Comparison of ENCODE assay signal across 18 cellular contexts in genomic region chr11:46026616-46027293, GRCh38.
DNase-seq lines count a peak whose midpoint lies in the region; ATAC-seq, FAIRE-seq and TF ChIP-seq lines count a peak whose summit lies in the region.
"Had no signal": no experiment of that assay in that cellular context is flagged by ENCODE, and none has a peak within 500 bp of the region (broad histone marks: within the 10 kb centered on the region; RNA-seq: fewer than 3 reads in every experiment).

No MANE protein-coding gene starts in this region.

- no peak for FAIRE-seq in small intestine (lab: Jason Lieb, UNC)
- FAIRE-seq: GM18507, H54 had no signal

- no peaks in the 10 kb centered on the region for H3K9me3 Mint-ChIP-seq in HFFc6
- H3K9me3 Mint-ChIP-seq: naive B cell, type B pancreatic cell had no signal

- no peaks in the 10 kb centered on the region for H3K36me3 ChIP-seq in small intestine (ENCODE audit: control insufficient read depth in 2 of 2, insufficient read depth in 2 of 2, low read length in 2 of 2)

- peak; percentile 30 for DNase-seq in ACHN
- peak; percentile 62 for DNase-seq in HFFc6
- peak; percentile 33 for DNase-seq in cerebellum (ENCODE audit: low spot score)
- DNase-seq in kidney tubule cell (ENCODE audit: low spot score), result peak; percentile 30
- DNase-seq in small intestine, result no peak
- DNase-seq in NCI-H1092 treated with DMSO at 0.1 percent for 48 hours (lab: John Stamatoyannopoulos, UW), result no peak
- DNase-seq: activated CD8-positive, alpha-beta memory T cell treated with anti-CD3 and anti-CD28 coated beads, Interleukin-2, amount 10 ng/mL, durations not matched to agents 7 days and 5 days; heart left ventricle; left cardiac atrium; naive B cell; NCI-H187 treated with DMSO at 0.1 percent for 48 hours; NCI-H526 had no signal

- H3K27ac Mint-ChIP-seq in HFFc6, result peak overlapping the region; percentile 95
- H3K27ac Mint-ChIP-seq: activated CD8-positive, alpha-beta memory T cell treated with anti-CD3 and anti-CD28 coated beads, Interleukin-2, amount 10 ng/mL, durations not matched to agents 7 days and 5 days; naive B cell; type B pancreatic cell had no signal

- 80 to 87% (median 84%) methylated on average over 10 of the region's 10 CpGs for WGBS in small intestine, 3 donors

- no peak for TF ChIP-seq CTCF in HFFc6 (IDR thresholded peaks at IDR 0.05)

- peak overlapping the region; percentile 76 for H3K4me3 Mint-ChIP-seq in HFFc6
- H3K4me3 Mint-ChIP-seq: activated CD8-positive, alpha-beta memory T cell treated with anti-CD3 and anti-CD28 coated beads, Interleukin-2, amount 10 ng/mL, durations not matched to agents 7 days and 5 days; naive B cell; type B pancreatic cell had no signal

- H3K27me3 ChIP-seq in small intestine (ENCODE audit: control insufficient read depth in 2 of 2, insufficient read depth in 2 of 2, low read length in 2 of 2), result no peaks in the 10 kb centered on the region
- H3K27me3 ChIP-seq: heart left ventricle had no signal

- peaks cover 31% of the 10 kb centered on the region for H3K4me1 Mint-ChIP-seq in HFFc6 (ENCODE audit: low read depth)
- H3K4me1 Mint-ChIP-seq: activated CD8-positive, alpha-beta memory T cell treated with anti-CD3 and anti-CD28 coated beads, Interleukin-2, amount 10 ng/mL, durations not matched to agents 7 days and 5 days had no signal

- H3K36me3 Mint-ChIP-seq in HFFc6 (ENCODE audit: low read depth), result 0 out of 2 replicates have a peak, but pooled peaks cover 2% of the 10 kb centered on the region
- H3K36me3 Mint-ChIP-seq: activated CD8-positive, alpha-beta memory T cell treated with anti-CD3 and anti-CD28 coated beads, Interleukin-2, amount 10 ng/mL, durations not matched to agents 7 days and 5 days; naive B cell had no signal

- ATAC-seq in HG03159 (IDR thresholded peaks at IDR 0.05; ENCODE audit: unreplicated experiment) (no peak), HG03280 (IDR thresholded peaks at IDR 0.05; ENCODE audit: unreplicated experiment) (no peak)
- ATAC-seq: activated CD8-positive, alpha-beta memory T cell treated with anti-CD3 and anti-CD28 coated beads, Interleukin-2, amount 10 ng/mL, durations not matched to agents 7 days and 5 days; heart left ventricle had no signal

- H3K9me3 ChIP-seq in small intestine (ENCODE audit: control insufficient read depth, low read depth), result no peaks in the 10 kb centered on the region
- H3K9me3 ChIP-seq: heart left ventricle had no signal

- H3K4me1 ChIP-seq in small intestine (ENCODE audit: control insufficient read depth in 2 of 2, insufficient read depth in 1 of 2, low read depth in 1 of 2, low read length in 1 of 2), result no peaks in the 10 kb centered on the region

- H3K27ac ChIP-seq in small intestine (ENCODE audit: low read depth in 1 of 2, low read length in 1 of 2), result no peak overlapping the region
- H3K27ac ChIP-seq: heart left ventricle, HL-60 had no signal

- in situ Hi-C loops in ACHN (cut with HindIII; ENCODE audit: low pct_ligation_motif_present, low pct_unique_long_range_greater_than_20kb, low sequenced_read_pairs), result no loop called here

- H3K27me3 Mint-ChIP-seq in HFFc6 (ENCODE audit: insufficient read depth), result no peaks in the 10 kb centered on the region
- H3K27me3 Mint-ChIP-seq: activated CD8-positive, alpha-beta memory T cell treated with anti-CD3 and anti-CD28 coated beads, Interleukin-2, amount 10 ng/mL, durations not matched to agents 7 days and 5 days; naive B cell; type B pancreatic cell had no signal

- H3K4me3 ChIP-seq in small intestine (ENCODE audit: low read depth in 1 of 2, low read length in 2 of 2), result no peak overlapping the region
- H3K4me3 ChIP-seq: heart left ventricle had no signal

Comparison
In these comparisons a context has a peak if more than half of its experiments do, and no peak if none do; other contexts are left out.
1. DNase-seq: peak in ACHN (single experiment), HFFc6 (single experiment), cerebellum (single experiment) and kidney tubule cell (single experiment); none in small intestine (single experiment) and NCI-H1092 treated with DMSO at 0.1 percent for 48 hours (single experiment).